ENCODE assay signal across 11 cellular contexts in the genomic region with DNA sequence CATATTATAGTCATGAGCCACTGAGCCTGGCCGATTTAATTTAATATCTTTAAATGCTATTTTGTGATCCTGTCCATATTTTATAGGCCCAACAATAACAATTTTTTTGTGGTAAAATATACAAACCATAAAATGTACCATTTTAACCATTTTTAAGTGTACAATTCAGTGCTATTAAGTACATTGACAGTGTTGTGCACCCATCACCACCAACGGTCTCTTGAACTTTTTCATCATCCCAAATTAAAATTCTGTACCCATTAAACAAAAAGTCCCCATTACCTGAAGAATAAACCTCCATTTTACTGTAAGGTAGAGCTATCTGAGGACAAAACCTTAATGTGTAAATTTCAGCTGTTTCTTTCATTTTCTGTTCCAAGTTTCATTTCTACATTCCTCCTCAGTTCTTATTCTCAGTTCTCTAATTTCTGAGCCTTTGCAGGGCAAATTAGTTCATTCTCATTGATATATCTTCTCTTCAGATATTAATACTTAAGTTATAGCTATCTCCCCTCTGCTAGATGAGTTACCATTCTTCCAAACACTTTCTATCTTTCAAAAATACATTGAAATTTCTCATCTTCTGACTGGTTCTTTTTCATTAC. TPM values are rescaled to one million over a fixed set of nuclear protein-coding genes. Genes with fewer than 3 reads are reported as not detected.
DNase-seq lines count a peak whose midpoint lies in the region; ATAC-seq and TF ChIP-seq lines count a peak whose summit lies in the region.
"Had no signal": no experiment of that assay in that cellular context is flagged by ENCODE, and none has a peak within 500 bp of the region (broad histone marks: within the 10 kb centered on the region; RNA-seq: fewer than 3 reads in every experiment).

No MANE protein-coding gene starts in this region.

- peak overlapping the region; percentile 70 for H3K4me3 ChIP-seq in CD4-positive, CD25-positive, alpha-beta regulatory T cell (ENCODE audit: low read depth, low read length)
- no peak overlapping the region for H3K4me3 ChIP-seq in hepatocyte
- H3K4me3 ChIP-seq in left ventricle myocardium inferior = no peak overlapping the region

- no peak overlapping the region for H2AFZ ChIP-seq in hepatocyte

- no peaks in the 10 kb centered on the region for H3K27me3 Mint-ChIP-seq in CD4-positive, CD25-positive, alpha-beta regulatory T cell

- H3K36me3 ChIP-seq in CD4-positive, CD25-positive, alpha-beta regulatory T cell (ENCODE audit: control insufficient read depth, insufficient read depth, low read length) = peaks cover 83% of the 10 kb centered on the region
- H3K36me3 ChIP-seq in hepatocyte (replicated peaks; ENCODE audit: insufficient read depth, low read depth) (no peaks in the 10 kb centered on the region), left ventricle myocardium inferior (peaks cover 100% of the 10 kb centered on the region)

- H3K9me3 ChIP-seq in CD4-positive, CD25-positive, alpha-beta regulatory T cell (ENCODE audit: control insufficient read depth in 2 of 2, low read length in 2 of 2) = no peaks in the 10 kb centered on the region
- no peaks in the 10 kb centered on the region for H3K9me3 ChIP-seq in hepatocyte (ENCODE audit: low read depth)
- H3K9me3 ChIP-seq in left ventricle myocardium inferior (replicated peaks) = no peaks in the 10 kb centered on the region

- H3K4me3 Mint-ChIP-seq in CD4-positive, CD25-positive, alpha-beta regulatory T cell = peak overlapping the region; percentile 21 to 85 (median 64)

- no peak overlapping the region for H3K4me2 ChIP-seq in hepatocyte

- TF ChIP-seq CTCF in hepatocyte (IDR thresholded peaks at IDR 0.05; ENCODE audit: poor library complexity) (no peak), left ventricle myocardium inferior (IDR thresholded peaks at IDR 0.05; ENCODE audit: borderline replicate concordance) (no peak)

- 96% methylated on average over 2 of the region's 2 CpGs for WGBS in hepatocyte (ENCODE audit: low lambda C conversion rate, missing lambda C conversion rate)

- no peaks in the 10 kb centered on the region for H3K27me3 ChIP-seq in CD4-positive, CD25-positive, alpha-beta regulatory T cell (ENCODE audit: control insufficient read depth, insufficient read depth, low read length)
- no peaks in the 10 kb centered on the region for H3K27me3 ChIP-seq in hepatocyte
- no peaks in the 10 kb centered on the region for H3K27me3 ChIP-seq in left ventricle myocardium inferior (ENCODE audit: low read depth)

- peaks cover 26% of the 10 kb centered on the region for H3K36me3 Mint-ChIP-seq in CD4-positive, CD25-positive, alpha-beta regulatory T cell

- H3K79me2 ChIP-seq in hepatocyte = peaks cover 2% of the 10 kb centered on the region

- intact Hi-C loops in left ventricle myocardium inferior (cut with micrococcal nuclease) = no loop called here

- H3K27ac Mint-ChIP-seq in CD4-positive, CD25-positive, alpha-beta regulatory T cell = peak overlapping the region; percentile 77 to 87 (median 78)

- peaks cover 11 to 18% (median 13%) of the 10 kb centered on the region in 4 donors for H3K4me1 Mint-ChIP-seq in CD4-positive, CD25-positive, alpha-beta regulatory T cell

- peaks cover 7% of the 10 kb centered on the region for H3K4me1 ChIP-seq in CD4-positive, CD25-positive, alpha-beta regulatory T cell (ENCODE audit: control insufficient read depth, insufficient read depth, low read length, poor library complexity, severe bottlenecking)
- H3K4me1 ChIP-seq in hepatocyte (ENCODE audit: insufficient read depth) = no peaks in the 10 kb centered on the region
- H3K4me1 ChIP-seq in left ventricle myocardium inferior = no peaks in the 10 kb centered on the region

- no peaks in the 10 kb centered on the region for H4K20me1 ChIP-seq in hepatocyte (ENCODE audit: insufficient read depth, poor library complexity, severe bottlenecking)

- H3K9me3 Mint-ChIP-seq in CD4-positive, CD25-positive, alpha-beta regulatory T cell = peaks cover 0 to 2% (median 0%) of the 10 kb centered on the region in 7 donors

- peak overlapping the region; percentile 61 for H3K27ac ChIP-seq in CD4-positive, CD25-positive, alpha-beta regulatory T cell (ENCODE audit: insufficient read depth, low read length, poor library complexity, severe bottlenecking)
- H3K27ac ChIP-seq in hepatocyte (no peak overlapping the region), left ventricle myocardium inferior (replicated peaks) (no peak overlapping the region)

- H3K9me2 ChIP-seq in hepatocyte (replicated peaks; ENCODE audit: insufficient read depth) = no peaks in the 10 kb centered on the region

- no peak for ATAC-seq in CD4-positive, CD25-positive, alpha-beta regulatory T cell (ENCODE audit: low read depth in 2 of 2)
- peak; percentile 92 for ATAC-seq in GM19043 (IDR thresholded peaks at IDR 0.05; ENCODE audit: low read depth, unreplicated experiment)
- ATAC-seq in HG02981 (IDR thresholded peaks at IDR 0.05; ENCODE audit: unreplicated experiment) = peak; percentile 96

- DNase-seq in CD4-positive, CD25-positive, alpha-beta regulatory T cell = no peak
- peak; percentile 72 for DNase-seq in RPMI8226
- DNase-seq in NCI-H2107 treated with DMSO at 0.1 percent for 48 hours (lab: John Stamatoyannopoulos, UW; ENCODE audit: unreplicated experiment) = no peak
- no peak for DNase-seq in A172 (ENCODE audit: low spot score)
- no peak for DNase-seq in hepatocyte (ENCODE audit: low spot score)
- DNase-seq in left ventricle myocardium inferior = no peak
- DNase-seq: kidney; stimulated activated CD4-positive, alpha-beta T cell treated with anti-CD3 and anti-CD28 coated beads, Interleukin-2, amount 100 ng/mL, for 48 hours; T-helper 9 cell had no signal

RNA-seq across cellular contexts. Expression of a gene that starts 10.3 kb away (rescaled TPM):
- 69.9 TPM for total RNA-seq in CD4-positive, CD25-positive, alpha-beta regulatory T cell
- polyA plus RNA-seq in CD4-positive, CD25-positive, alpha-beta regulatory T cell = 10 to 100 TPM; 34.9 to 46.1 (median 41.6) TPM
- total RNA-seq in A172 (2014; rRNA removed; shearing (Covaris generic)) = 25.7 and 26.7 TPM in 2 replicates
- total RNA-seq in hepatocyte (27.4 and 28.2 TPM in 2 replicates), left ventricle myocardium inferior (30.4 TPM)
- polyA plus RNA-seq in hepatocyte = 13.1 and 19.2 TPM in 2 replicates

RNA-seq across cellular contexts. Expression of a gene that starts 19.7 kb away (rescaled TPM):
- total RNA-seq in CD4-positive, CD25-positive, alpha-beta regulatory T cell = 24.2 TPM
- polyA plus RNA-seq in CD4-positive, CD25-positive, alpha-beta regulatory T cell = 10 to 100 TPM in 3 of 4 donors, 1 to 10 TPM in 1; 9.0 to 18.3 (median 12.0) TPM
- not detected in 2 replicates for total RNA-seq in A172 (2014; rRNA removed; shearing (Covaris generic))
- total RNA-seq in hepatocyte = 0.50 and 1.0 TPM in 2 replicates
- polyA plus RNA-seq in hepatocyte = 0.18 and 0.35 TPM in 2 replicates
- 0.96 TPM for total RNA-seq in left ventricle myocardium inferior

RNA-seq across cellular contexts. Expression of a gene that starts 49.0 kb away (rescaled TPM):
- 10,044 TPM for total RNA-seq in CD4-positive, CD25-positive, alpha-beta regulatory T cell
- polyA plus RNA-seq in CD4-positive, CD25-positive, alpha-beta regulatory T cell = over 10,000 TPM in 2 of 4 donors, 1,000 to 10,000 TPM in 2; 6,574 to 12,846 (median 10,671) TPM
- total RNA-seq in A172 (2014; rRNA removed; shearing (Covaris generic)) = 8,683 and 8,714 TPM in 2 replicates
- total RNA-seq in hepatocyte = 11,226 and 12,699 TPM in 2 replicates
- polyA plus RNA-seq in hepatocyte = 2,468 and 2,627 TPM in 2 replicates
- total RNA-seq in left ventricle myocardium inferior = 1,882 TPM

Comparison
In these comparisons a context has a peak if more than half of its experiments do, and no peak if none do; other contexts are left out.
1. ATAC-seq: peak in GM19043 (single experiment) and HG02981 (single experiment); none in CD4-positive, CD25-positive, alpha-beta regulatory T cell (0 of 2).
2. RNA of a gene that starts 19.7 kb away (total RNA-seq): 24.2 TPM in CD4-positive, CD25-positive, alpha-beta regulatory T cell (single experiment); 0.96 TPM in left ventricle myocardium inferior (single experiment), 0.50 to 1.0 TPM in hepatocyte and not detected in A172; every median in the first group is over 10 times any median in the second.